Comparison of ENCODE assay signal across 14 cellular contexts in the genomic region with DNA sequence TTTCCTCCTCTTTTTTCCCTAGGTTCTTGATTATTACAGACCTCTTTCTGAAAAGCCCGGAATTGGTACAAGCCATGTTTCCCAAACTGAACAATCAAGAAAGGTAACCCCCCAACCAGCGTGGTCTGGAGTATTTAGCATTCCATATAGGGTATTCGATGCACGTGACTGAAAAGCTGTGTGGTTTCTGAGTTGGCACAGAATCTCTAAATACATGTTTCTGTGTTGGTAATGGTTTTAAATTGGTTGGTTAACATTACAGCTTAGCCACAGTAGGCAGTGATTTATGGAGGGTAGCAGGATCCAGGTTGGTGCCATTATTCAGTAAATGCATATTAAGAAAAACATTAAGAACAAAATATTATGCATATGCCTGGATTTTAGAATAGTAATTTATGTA.
"Had no signal": no experiment of that assay in that cellular context is flagged by ENCODE, and none has a peak within 500 bp of the region (broad histone marks: within the 10 kb centered on the region; RNA-seq: fewer than 3 reads in every experiment).

No MANE protein-coding gene starts in this region.

- H3K9me3 ChIP-seq: ovary, sigmoid colon, stomach, thoracic aorta had no signal

- H3K27ac Mint-ChIP-seq: activated CD4-positive, alpha-beta memory T cell treated with anti-CD3 and anti-CD28 coated beads, Interleukin-2, amount 10 ng/mL, durations not matched to agents 7 days and 5 days; activated T-cell treated with anti-CD3 and anti-CD28 coated beads, Interleukin-2, amount 50 U/mL, for 72 hours; immature natural killer cell had no signal

- H3K27me3 ChIP-seq: ovary, sigmoid colon, stomach had no signal

- H3K27me3 Mint-ChIP-seq: activated CD4-positive, alpha-beta memory T cell treated with anti-CD3 and anti-CD28 coated beads, Interleukin-2, amount 10 ng/mL, durations not matched to agents 7 days and 5 days had no signal

- H3K4me1 ChIP-seq: stomach had no signal

- ATAC-seq: activated T-cell treated with anti-CD3 and anti-CD28 coated beads, Interleukin-2, amount 50 U/mL, for 72 hours; left colon had no signal

- H3K36me3 ChIP-seq: ovary had no signal

- H3K4me3 ChIP-seq: ovary, sigmoid colon, stomach, thoracic aorta had no signal

- H3K27ac ChIP-seq: ovary, sigmoid colon, stomach, thoracic aorta had no signal

- H3K4me3 Mint-ChIP-seq: activated CD4-positive, alpha-beta memory T cell treated with anti-CD3 and anti-CD28 coated beads, Interleukin-2, amount 10 ng/mL, durations not matched to agents 7 days and 5 days; activated T-cell treated with anti-CD3 and anti-CD28 coated beads, Interleukin-2, amount 50 U/mL, for 72 hours; immature natural killer cell had no signal

- H3K9me3 Mint-ChIP-seq: activated CD4-positive, alpha-beta memory T cell treated with anti-CD3 and anti-CD28 coated beads, Interleukin-2, amount 10 ng/mL, durations not matched to agents 7 days and 5 days; activated T-cell treated with anti-CD3 and anti-CD28 coated beads, Interleukin-2, amount 50 U/mL, for 72 hours; immature natural killer cell had no signal

- DNase-seq: activated CD4-positive, alpha-beta memory T cell treated with anti-CD3 and anti-CD28 coated beads, Interleukin-2, amount 10 ng/mL, durations not matched to agents 7 days and 5 days; activated CD4-positive, alpha-beta T cell treated with anti-CD3 and anti-CD28 coated beads for 1 hour; activated gamma-delta T cell treated with Interleukin-2 at 50 U/mL for 16 hours; activated T-cell treated with anti-CD3 and anti-CD28 coated beads, Interleukin-2, amount 50 U/mL, for 72 hours; central memory CD4-positive, alpha-beta T cell; effector memory CD4-positive, alpha-beta T cell; immature natural killer cell; left colon; ovary; sigmoid colon; stimulated activated CD4-positive, alpha-beta T cell treated with anti-CD3 and anti-CD28 coated beads, Interleukin-4, amount 100 ng/mL, for 4 hours; stomach; T-helper 9 cell had no signal
